ENCODE assay signal across 23 cellular contexts in genomic region chr11:86792150-86792549, GRCh38.
"Had no signal": no experiment of that assay in that cellular context is flagged by ENCODE, and none has a peak within 500 bp of the region (broad histone marks: within the 10 kb centered on the region; RNA-seq: fewer than 3 reads in every experiment).

No MANE protein-coding gene starts in this region.

- H3K4me3 Mint-ChIP-seq: activated CD4-positive, alpha-beta memory T cell treated with anti-CD3 and anti-CD28 coated beads for 36 hours; activated CD4-positive, alpha-beta T cell treated with anti-CD3 and anti-CD28 coated beads, Interleukin-2, amount 10 ng/mL, durations not matched to agents 24 days and 14 days; activated naive CD8-positive, alpha-beta T cell treated with anti-CD3 and anti-CD28 coated beads, Interleukin-2, amount 50 U/mL, for 24 hours; activated T-cell treated with anti-CD3 and anti-CD28 coated beads, Interleukin-2, amount 50 U/mL, for 24 hours; dendritic cell treated with granulocyte-macrophage colony-stimulating factor and Interleukin-4, amounts not matched to agents 40 ng/mL and 50 ng/mL, for 4 days; endodermal cell; naive thymus-derived CD8-positive, alpha-beta T cell had no signal

- H3K9me3 Mint-ChIP-seq: activated CD4-positive, alpha-beta memory T cell treated with anti-CD3 and anti-CD28 coated beads for 36 hours; activated CD4-positive, alpha-beta T cell treated with anti-CD3 and anti-CD28 coated beads, Interleukin-2, amount 10 ng/mL, durations not matched to agents 24 days and 14 days; activated naive CD8-positive, alpha-beta T cell treated with anti-CD3 and anti-CD28 coated beads, Interleukin-2, amount 50 U/mL, for 24 hours; activated T-cell treated with anti-CD3 and anti-CD28 coated beads, Interleukin-2, amount 50 U/mL, for 24 hours; dendritic cell treated with granulocyte-macrophage colony-stimulating factor and Interleukin-4, amounts not matched to agents 40 ng/mL and 50 ng/mL, for 4 days; endodermal cell; naive thymus-derived CD8-positive, alpha-beta T cell had no signal

- ATAC-seq: activated naive CD8-positive, alpha-beta T cell treated with anti-CD3 and anti-CD28 coated beads, Interleukin-2, amount 50 U/mL, for 24 hours; esophagus mucosa; naive thymus-derived CD8-positive, alpha-beta T cell had no signal

- DNase-seq: activated CD4-positive, alpha-beta memory T cell treated with anti-CD3 and anti-CD28 coated beads for 36 hours; activated CD4-positive, alpha-beta T cell treated with anti-CD3 and anti-CD28 coated beads, Interleukin-2, amount 10 ng/mL, durations not matched to agents 24 days and 14 days; activated CD4-positive, CD25-positive, alpha-beta regulatory T cell treated with anti-CD3 and anti-CD28 coated beads, Interleukin-2, amount 50 U/mL, for 72 hours; activated CD8-positive, alpha-beta memory T cell treated with anti-CD3 and anti-CD28 coated beads, Interleukin-2, amount 50 U/mL, for 48 hours; activated gamma-delta T cell; activated naive CD4-positive, alpha-beta T cell treated with anti-CD3 and anti-CD28 coated beads, Interleukin-2, amount 50 U/mL, for 16 hours; activated naive CD8-positive, alpha-beta T cell treated with anti-CD3 and anti-CD28 coated beads, Interleukin-2, amount 50 U/mL, for 24 hours; activated T-cell treated with anti-CD3 and anti-CD28 coated beads, Interleukin-2, amount 50 U/mL, for 24 hours; amygdala; caudate nucleus; endodermal cell; foreskin melanocyte; islet precursor cell; left ventricle myocardium inferior; naive thymus-derived CD8-positive, alpha-beta T cell; pancreas; spleen; stimulated activated naive CD4-positive, alpha-beta T cell treated with Interleukin-2 at 50 U/mL for 16 hours; T-helper 2 cell; transverse colon had no signal

- H3K4me1 Mint-ChIP-seq: activated CD4-positive, alpha-beta T cell treated with anti-CD3 and anti-CD28 coated beads, Interleukin-2, amount 10 ng/mL, durations not matched to agents 24 days and 14 days; activated naive CD8-positive, alpha-beta T cell treated with anti-CD3 and anti-CD28 coated beads, Interleukin-2, amount 50 U/mL, for 24 hours; endodermal cell; naive thymus-derived CD8-positive, alpha-beta T cell had no signal

- H3K27ac ChIP-seq: left ventricle myocardium inferior, pancreas, right atrium auricular region, spleen, transverse colon had no signal

- H3K4me1 ChIP-seq: right atrium auricular region, spleen had no signal

- H3K9me3 ChIP-seq: left ventricle myocardium inferior, pancreas, right atrium auricular region, spleen, transverse colon had no signal

- H3K36me3 Mint-ChIP-seq: activated CD4-positive, alpha-beta memory T cell treated with anti-CD3 and anti-CD28 coated beads for 36 hours; naive thymus-derived CD8-positive, alpha-beta T cell had no signal

- H3K4me3 ChIP-seq: left ventricle myocardium inferior, pancreas, right atrium auricular region, spleen, transverse colon had no signal

- H3K27ac Mint-ChIP-seq: activated CD4-positive, alpha-beta memory T cell treated with anti-CD3 and anti-CD28 coated beads for 36 hours; activated CD4-positive, alpha-beta T cell treated with anti-CD3 and anti-CD28 coated beads, Interleukin-2, amount 10 ng/mL, durations not matched to agents 24 days and 14 days; activated naive CD8-positive, alpha-beta T cell treated with anti-CD3 and anti-CD28 coated beads, Interleukin-2, amount 50 U/mL, for 24 hours; activated T-cell treated with anti-CD3 and anti-CD28 coated beads, Interleukin-2, amount 50 U/mL, for 24 hours; dendritic cell treated with granulocyte-macrophage colony-stimulating factor and Interleukin-4, amounts not matched to agents 40 ng/mL and 50 ng/mL, for 4 days; endodermal cell; naive thymus-derived CD8-positive, alpha-beta T cell had no signal

- H3K27me3 ChIP-seq: pancreas, right atrium auricular region, spleen, transverse colon had no signal

- H3K36me3 ChIP-seq: left ventricle myocardium inferior, pancreas, right atrium auricular region, spleen, transverse colon had no signal
